ENCODE assay signal across 8 cellular contexts in genomic region chr10:117886766-117887165, GRCh38.
"Had no signal": no experiment of that assay in that cellular context is flagged by ENCODE, and none has a peak within 500 bp of the region (broad histone marks: within the 10 kb centered on the region; RNA-seq: fewer than 3 reads in every experiment).

No MANE protein-coding gene starts in this region.

- FAIRE-seq: HepG2 had no signal

- H2AFZ ChIP-seq: GM23248 had no signal

- H3K4me3 ChIP-seq: GM23248, HAP-1 had no signal

- H3K27ac Mint-ChIP-seq: HFFc6, IgD-negative memory B cell had no signal

- H3K9ac ChIP-seq: GM23248 had no signal

- H3K9me3 ChIP-seq: HAP-1 had no signal

- H3K4me3 Mint-ChIP-seq: HFFc6, IgD-negative memory B cell had no signal

- H3K27ac ChIP-seq: GM23248, HL-60 had no signal

- H3K4me1 Mint-ChIP-seq: IgD-negative memory B cell had no signal

- H3K36me3 ChIP-seq: HAP-1 had no signal

- DNase-seq: GM23248, H7, HFFc6, KBM-7 had no signal

- H3K36me3 Mint-ChIP-seq: IgD-negative memory B cell had no signal

- H3K4me1 ChIP-seq: HAP-1 had no signal
